In genomic region chr4:1047106-1047975, GRCh38 we compare ENCODE assay signal across 9 cellular contexts. TPM values are rescaled to one million over a fixed set of nuclear protein-coding genes. Genes with fewer than 3 reads are reported as not detected.
DNase-seq lines count a peak whose midpoint lies in the region; ATAC-seq and TF ChIP-seq lines count a peak whose summit lies in the region.
"Had no signal": no experiment of that assay in that cellular context is flagged by ENCODE, and none has a peak within 500 bp of the region (broad histone marks: within the 10 kb centered on the region; RNA-seq: fewer than 3 reads in every experiment).

No MANE protein-coding gene starts in this region.

- TF ChIP-seq CTCF in SK-N-SH (IDR thresholded peaks at IDR 0.05) = no peak

- H3K9me2 ChIP-seq in SK-N-SH = no peaks in the 10 kb centered on the region

- no peak overlapping the region; a peak in 1 of 4 replicates for H3K4me3 ChIP-seq in SK-N-SH (ENCODE audit: low read depth in 2 of 2, low read length in 1 of 2)
- peak overlapping the region in 3 of 5 donors; percentile 17 to 46 (median 38) for H3K4me3 ChIP-seq in subcutaneous abdominal adipose tissue (ENCODE audit: low read depth in 1 of 5, low read length in 5 of 5)

- H3K27ac ChIP-seq in SK-N-SH (ENCODE audit: low read depth in 2 of 2, low read length in 1 of 2) (peak overlapping the region in 1 of 2 experiments; percentile 32; a peak in 1 of 4 replicates), caudate nucleus (ENCODE audit: low read depth, low read length) (peak overlapping the region; percentile 6), subcutaneous abdominal adipose tissue (ENCODE audit: low read depth, low read length) (no peak overlapping the region)

- H2AFZ ChIP-seq in SK-N-SH (ENCODE audit: low read depth) = no peak overlapping the region

- CTCF ChIA-PET in SK-N-SH (lab: Yijun Ruan, JAX) = no interaction called here

- no peak for ATAC-seq in SK-N-SH treated with all-trans-retinoic acid at 6 μM for 48 hours
- peak; percentile 78 for ATAC-seq in left lobe of liver
- no peak for ATAC-seq in GM19324 (IDR thresholded peaks at IDR 0.05; ENCODE audit: low FRiP score, unreplicated experiment)

- no peaks in the 10 kb centered on the region for H4K20me1 ChIP-seq in SK-N-SH (ENCODE audit: insufficient read depth)

- WGBS in SK-N-SH (ENCODE audit: low lambda C conversion rate) = 43% methylated on average over 28 of the region's 41 CpGs

- no peak overlapping the region for H3K9ac ChIP-seq in SK-N-SH
- no peak overlapping the region for H3K9ac ChIP-seq in subcutaneous abdominal adipose tissue (ENCODE audit: low read length in 5 of 5)

- H3K79me2 ChIP-seq in SK-N-SH (ENCODE audit: insufficient read depth) = no peaks in the 10 kb centered on the region

- no peaks in the 10 kb centered on the region for H3K36me3 ChIP-seq in SK-N-SH (replicated peaks in 1 of 2; ENCODE audit: control insufficient read depth in 1 of 2, insufficient read depth in 2 of 2, low read length in 1 of 2)
- no peaks in the 10 kb centered on the region for H3K36me3 ChIP-seq in subcutaneous abdominal adipose tissue (ENCODE audit: control insufficient read depth in 5 of 5, insufficient read depth in 5 of 5, low read length in 5 of 5)

- peaks cover 40% of the 10 kb centered on the region for H3K27me3 ChIP-seq in SK-N-SH (ENCODE audit: insufficient read depth)
- peaks cover 10 to 42% (median 27%) of the 10 kb centered on the region in 5 donors for H3K27me3 ChIP-seq in subcutaneous abdominal adipose tissue (ENCODE audit: control insufficient read depth in 5 of 5, insufficient read depth in 4 of 5, low read length in 5 of 5)

- POLR2A ChIA-PET in SK-N-SH (lab: Yijun Ruan, JAX) = no interaction called here

- no peaks in the 10 kb centered on the region for H3K9me3 ChIP-seq in SK-N-SH
- H3K9me3 ChIP-seq in subcutaneous abdominal adipose tissue (ENCODE audit: control insufficient read depth in 5 of 5, low read length in 5 of 5) = no peaks in the 10 kb centered on the region

- no peak for TF ChIP-seq RAD21 in SK-N-SH (IDR thresholded peaks at IDR 0.05; ENCODE audit: low read length)

- peaks cover 17% of the 10 kb centered on the region for H3F3A ChIP-seq in SK-N-SH (replicated peaks; ENCODE audit: insufficient read depth)

- H3K4me1 ChIP-seq in SK-N-SH (ENCODE audit: control insufficient read depth in 1 of 2, insufficient read depth in 2 of 2, low read depth in 1 of 2, low read length in 1 of 2) = peaks cover 3 to 26% of the 10 kb centered on the region in 2 experiments; a peak in 3 of 4 replicates
- H3K4me1 ChIP-seq in subcutaneous abdominal adipose tissue (ENCODE audit: control insufficient read depth in 5 of 5, insufficient read depth in 5 of 5, low read length in 5 of 5) = peaks cover 5 to 32% (median 28%) of the 10 kb centered on the region in 5 donors

- DNase-seq in SK-N-SH (no peak), caudate nucleus (lab: John Stamatoyannopoulos, UW) (no peak), left lobe of liver (ENCODE audit: low spot score) (no peak), NCI-H748 (lab: John Stamatoyannopoulos, UW; ENCODE audit: unreplicated experiment) (no peak)
- DNase-seq in stimulated activated naive CD4-positive, alpha-beta T cell treated with Interleukin-2 at 50 U/mL for 16 hours (lab: John Stamatoyannopoulos, UW) = no peak
- DNase-seq: OCI-M1 had no signal

- TF ChIP-seq EP300 in SK-N-SH (IDR thresholded peaks at IDR 0.05; ENCODE audit: borderline replicate concordance in 1 of 2, low read depth in 1 of 2, low read length in 1 of 2) = no peak

- peak overlapping the region; percentile 74 for H3K4me2 ChIP-seq in SK-N-SH

TF ChIP-seq in SK-N-SH, 30 proteins besides CTCF, POLR2A, EP300 and RAD21 (continues in another document):
- TF ChIP-seq ZBTB33 (IDR thresholded peaks at IDR 0.05; ENCODE audit: borderline replicate concordance, low read depth) (no peak), NFIC (IDR thresholded peaks at IDR 0.05; ENCODE audit: borderline replicate concordance) (no peak), NRF1 (IDR thresholded peaks at IDR 0.05; ENCODE audit: low read depth, low read length) (no peak), TCF12 (IDR thresholded peaks at IDR 0.05) (no peak), JUND (IDR thresholded peaks at IDR 0.05) (no peak), YY1 (IDR thresholded peaks at IDR 0.05; ENCODE audit: low read depth) (no peak), POLR2AphosphoS5 (IDR thresholded peaks at IDR 0.05; ENCODE audit: low read depth, low read length) (no peak), ELF1 (IDR thresholded peaks at IDR 0.05) (no peak), FOSL2 (IDR thresholded peaks at IDR 0.05; ENCODE audit: borderline replicate concordance, low read depth) (no peak), RCOR1 (IDR thresholded peaks at IDR 0.05; ENCODE audit: low read length) (no peak), USF2 (IDR thresholded peaks at IDR 0.05; ENCODE audit: borderline replicate concordance, low read depth, low read length) (no peak)

TF ChIP-seq in SK-N-SH treated with all-trans-retinoic acid at 6 μM for 48 hours, 23 proteins besides CTCF, POLR2A, EP300 and RAD21:
- no peak for TF ChIP-seq ARNTL (CRISPR knock-in tag; IDR thresholded peaks at IDR 0.05; ENCODE audit: borderline replicate concordance, low read depth)
- TF ChIP-seq ZFP30 (CRISPR knock-in tag; IDR thresholded peaks at IDR 0.05) = no peak
- TF ChIP-seq BACH2 (CRISPR knock-in tag; IDR thresholded peaks at IDR 0.05; ENCODE audit: borderline replicate concordance) = no peak
- TF ChIP-seq ISL1 (CRISPR knock-in tag; IDR thresholded peaks at IDR 0.05) = no peak
- TF ChIP-seq CREB5 (CRISPR knock-in tag; IDR thresholded peaks at IDR 0.05; ENCODE audit: low read depth) = no peak
- no peak for TF ChIP-seq POU6F1 (CRISPR knock-in tag; IDR thresholded peaks at IDR 0.05; ENCODE audit: borderline replicate concordance, low read depth)
- TF ChIP-seq PPARA (CRISPR knock-in tag; IDR thresholded peaks at IDR 0.05; ENCODE audit: borderline replicate concordance) = no peak
- no peak for TF ChIP-seq ZFP3 (CRISPR knock-in tag; IDR thresholded peaks at IDR 0.05)
- no peak for TF ChIP-seq ZNF565 (CRISPR knock-in tag; conservative IDR thresholded peaks at IDR 0.05; ENCODE audit: low read depth)
- no peak for TF ChIP-seq ZC3H10 (CRISPR knock-in tag; IDR thresholded peaks at IDR 0.05)
- TF ChIP-seq ZNF8 (CRISPR knock-in tag; IDR thresholded peaks at IDR 0.05) = no peak
- no peak for TF ChIP-seq SNAI2 (CRISPR knock-in tag; IDR thresholded peaks at IDR 0.05)
- no peak for TF ChIP-seq PATZ1 (CRISPR knock-in tag; IDR thresholded peaks at IDR 0.05; ENCODE audit: borderline replicate concordance)

RNA-seq across cellular contexts. Expression of gene FGFRL1, which starts 35.9 kb away (rescaled TPM):
- 18.9 and 22.5 TPM in 2 replicates for polyA plus RNA-seq in SK-N-SH (2012; rRNA removed)
- polyA plus RNA-seq in SK-N-SH (2012; cell fraction: cytosol; rRNA removed) = 11.5 and 26.0 TPM in 2 replicates
- 32.3 and 42.1 TPM in 2 replicates for polyA plus RNA-seq in SK-N-SH (2012; cell fraction: nucleus; rRNA removed)
- 64.8 TPM for total RNA-seq in left lobe of liver

RNA-seq across cellular contexts. Expression of gene SLC26A1, which starts 54.1 kb away (rescaled TPM):
- 0.05 and 0.08 TPM in 2 replicates for polyA plus RNA-seq in SK-N-SH (2012; rRNA removed)
- polyA plus RNA-seq in SK-N-SH (2012; cell fraction: cytosol; rRNA removed) = 0.04 and 0.13 TPM in 2 replicates
- polyA plus RNA-seq in SK-N-SH (2012; cell fraction: nucleus; rRNA removed) = 0.48 and 0.63 TPM in 2 replicates
- 40.6 TPM for total RNA-seq in left lobe of liver

Comparison
In these comparisons a context has a peak if more than half of its experiments do, and no peak if none do; other contexts are left out.
1. H3K4me3 ChIP-seq: peak in subcutaneous abdominal adipose tissue (3 of 5); none in SK-N-SH (0 of 2).